13 cellular contexts compared by ENCODE assay signal in the genomic region with DNA sequence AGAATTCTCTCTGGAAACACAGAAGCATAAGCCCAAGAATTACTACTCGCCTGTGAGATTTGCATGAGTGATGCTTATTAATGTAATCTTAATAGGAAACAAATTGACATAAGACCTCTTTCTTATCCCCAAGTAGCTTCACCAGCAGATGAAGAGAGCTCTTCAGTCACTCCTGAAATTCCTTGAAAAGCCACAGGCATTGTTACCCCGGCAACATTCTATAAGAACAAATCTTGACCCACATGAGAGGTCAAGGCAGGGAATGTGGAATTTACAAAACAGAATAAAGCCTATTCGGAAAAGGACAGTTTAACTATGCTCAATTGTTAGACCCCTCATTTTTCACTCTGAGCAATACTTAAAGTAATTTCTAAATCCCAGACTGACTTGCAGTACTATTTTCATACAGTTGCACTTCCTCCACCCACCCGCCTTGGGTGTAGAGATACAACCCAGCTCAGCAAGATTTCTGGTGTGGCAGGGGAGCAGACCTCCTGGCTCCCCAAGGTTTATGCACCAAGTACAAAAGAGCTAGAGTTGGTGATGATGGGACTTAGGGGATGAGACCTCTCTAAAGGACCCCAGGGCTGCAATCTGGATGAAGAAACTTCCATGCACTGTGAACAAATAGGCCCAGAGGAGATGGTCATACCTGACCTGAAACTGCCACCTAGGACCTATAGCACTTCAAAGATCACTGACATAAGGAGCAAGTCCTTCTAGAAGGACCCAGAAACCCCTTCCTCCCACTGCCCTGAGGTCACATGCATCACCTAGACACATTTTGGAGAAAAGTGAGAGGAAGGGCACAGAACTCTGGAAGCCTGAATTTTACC.
DNase-seq lines count a peak whose midpoint lies in the region; ATAC-seq and TF ChIP-seq lines count a peak whose summit lies in the region.
"Had no signal": no experiment of that assay in that cellular context is flagged by ENCODE, and none has a peak within 500 bp of the region (broad histone marks: within the 10 kb centered on the region; RNA-seq: fewer than 3 reads in every experiment).

No MANE protein-coding gene starts in this region.

- H3K9me3 ChIP-seq in SJSA1 (replicated peaks), result no peaks in the 10 kb centered on the region
- no peaks in the 10 kb centered on the region for H3K9me3 ChIP-seq in psoas muscle
- no peaks in the 10 kb centered on the region for H3K9me3 ChIP-seq in transverse colon
- H3K9me3 ChIP-seq: right lobe of liver had no signal

- TF ChIP-seq CTCF in psoas muscle (IDR thresholded peaks at IDR 0.05), result no peak
- no peak for TF ChIP-seq CTCF in transverse colon (IDR thresholded peaks at IDR 0.05)

- DNase-seq in COLO829 (ENCODE audit: low spot score) (peak; percentile 12), SJSA1 (ENCODE audit: low read depth in 1 of 2, low spot score in 2 of 2) (peak in 1 of 2 experiments; percentile 61), COLO668 (lab: John Stamatoyannopoulos, UW; ENCODE audit: unreplicated experiment) (no peak), psoas muscle (no peak), transverse colon (no peak)
- no peak for DNase-seq in activated CD4-positive, alpha-beta T cell treated with anti-CD3 and anti-CD28 coated beads for 1 hour
- DNase-seq: activated CD8-positive, alpha-beta memory T cell treated with anti-CD3 and anti-CD28 coated beads, Interleukin-2, amount 50 U/mL, for 48 hours; right lobe of liver; stimulated activated naive CD4-positive, alpha-beta T cell had no signal

- H3K4me3 ChIP-seq in SJSA1 (no peak overlapping the region), psoas muscle (no peak overlapping the region), transverse colon (no peak overlapping the region)
- H3K4me3 ChIP-seq: right lobe of liver, SK-N-MC had no signal

- WGBS in psoas muscle, 3 donors, result 86 to 95% (median 89%) methylated on average over 4 of the region's 4 CpGs
- 76 to 79% methylated on average over 4 of the region's 4 CpGs for WGBS in transverse colon (ENCODE audit: low coverage in 1 of 2), 2 donors

- peaks cover 16% of the 10 kb centered on the region for H3K4me1 ChIP-seq in SJSA1 (replicated peaks)
- no peaks in the 10 kb centered on the region for H3K4me1 ChIP-seq in psoas muscle
- H3K4me1 ChIP-seq in transverse colon, result no peaks in the 10 kb centered on the region
- H3K4me1 ChIP-seq: right lobe of liver had no signal

- ATAC-seq in GM19395 (IDR thresholded peaks at IDR 0.05; ENCODE audit: unreplicated experiment) (peak; percentile 95), HG03039 (IDR thresholded peaks at IDR 0.05; ENCODE audit: unreplicated experiment) (peak; percentile 98), psoas muscle (no peak)
- ATAC-seq: right lobe of liver had no signal

- H3K27ac ChIP-seq in SJSA1, result peak overlapping the region; percentile 14
- H3K27ac ChIP-seq in psoas muscle, result no peak overlapping the region
- no peak overlapping the region for H3K27ac ChIP-seq in transverse colon
- H3K27ac ChIP-seq: KMS-11, right lobe of liver, SK-N-MC had no signal

- in situ Hi-C loops in transverse colon (cut with MboI; ENCODE audit: low pct_ligation_motif_present in 1 of 4, low pct_unique_long_range_greater_than_20kb in 1 of 4, low sequenced_read_pairs in 3 of 4), result no loop called here

- TF ChIP-seq EP300 in transverse colon (IDR thresholded peaks at IDR 0.05; ENCODE audit: low read depth), result no peak

- no peaks in the 10 kb centered on the region for H3K27me3 ChIP-seq in SJSA1 (replicated peaks)
- no peaks in the 10 kb centered on the region for H3K27me3 ChIP-seq in psoas muscle (ENCODE audit: insufficient read depth in 3 of 3, low read length in 2 of 3)
- H3K27me3 ChIP-seq in transverse colon, result no peaks in the 10 kb centered on the region
- H3K27me3 ChIP-seq: right lobe of liver had no signal

- no peaks in the 10 kb centered on the region for H3K36me3 ChIP-seq in SJSA1
- no peaks in the 10 kb centered on the region for H3K36me3 ChIP-seq in psoas muscle (ENCODE audit: insufficient read depth in 1 of 2, low read depth in 1 of 2)
- H3K36me3 ChIP-seq in transverse colon, result no peaks in the 10 kb centered on the region
- H3K36me3 ChIP-seq: right lobe of liver had no signal

- TF ChIP-seq POLR2A in transverse colon (IDR thresholded peaks at IDR 0.05), result no peak

- intact Hi-C loops in psoas muscle (cut with DNase I), result no loop called here
- intact Hi-C loops in transverse colon (cut with DNase I; ENCODE audit: low total_unique reads), result no loop called here

Comparison
In these comparisons a context has a peak if more than half of its experiments do, and no peak if none do; other contexts are left out.
1. ATAC-seq: peak in GM19395 (single experiment) and HG03039 (single experiment); none in psoas muscle (0 of 4).